ENCODE assay signal across 1 cellular context in the genomic region with DNA sequence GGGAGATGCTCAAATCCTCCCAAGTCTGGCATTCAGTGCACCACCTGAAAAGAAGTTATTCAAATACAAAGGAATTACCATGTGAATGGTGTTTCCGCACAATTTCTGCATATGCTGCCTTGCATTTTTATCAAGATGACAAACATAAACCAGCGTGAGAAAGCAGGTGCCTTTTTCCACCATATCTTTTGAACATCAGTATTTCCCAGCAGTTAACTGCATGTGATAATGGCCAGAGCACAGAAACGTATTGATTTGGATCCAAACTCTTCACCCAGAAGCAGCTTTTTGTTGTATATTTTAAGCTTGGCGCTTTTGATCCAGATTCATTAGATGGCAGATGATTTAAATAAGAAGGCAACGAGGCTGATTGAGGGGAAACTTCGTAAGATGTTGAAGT.
TF ChIP-seq lines count a peak whose summit lies in the region.

No MANE protein-coding gene starts in this region.

TF ChIP-seq in WTC11, 78 proteins besides CTCF, POLR2A, EP300 and RAD21 (continued from another document):
- TF ChIP-seq, protein P1, sequence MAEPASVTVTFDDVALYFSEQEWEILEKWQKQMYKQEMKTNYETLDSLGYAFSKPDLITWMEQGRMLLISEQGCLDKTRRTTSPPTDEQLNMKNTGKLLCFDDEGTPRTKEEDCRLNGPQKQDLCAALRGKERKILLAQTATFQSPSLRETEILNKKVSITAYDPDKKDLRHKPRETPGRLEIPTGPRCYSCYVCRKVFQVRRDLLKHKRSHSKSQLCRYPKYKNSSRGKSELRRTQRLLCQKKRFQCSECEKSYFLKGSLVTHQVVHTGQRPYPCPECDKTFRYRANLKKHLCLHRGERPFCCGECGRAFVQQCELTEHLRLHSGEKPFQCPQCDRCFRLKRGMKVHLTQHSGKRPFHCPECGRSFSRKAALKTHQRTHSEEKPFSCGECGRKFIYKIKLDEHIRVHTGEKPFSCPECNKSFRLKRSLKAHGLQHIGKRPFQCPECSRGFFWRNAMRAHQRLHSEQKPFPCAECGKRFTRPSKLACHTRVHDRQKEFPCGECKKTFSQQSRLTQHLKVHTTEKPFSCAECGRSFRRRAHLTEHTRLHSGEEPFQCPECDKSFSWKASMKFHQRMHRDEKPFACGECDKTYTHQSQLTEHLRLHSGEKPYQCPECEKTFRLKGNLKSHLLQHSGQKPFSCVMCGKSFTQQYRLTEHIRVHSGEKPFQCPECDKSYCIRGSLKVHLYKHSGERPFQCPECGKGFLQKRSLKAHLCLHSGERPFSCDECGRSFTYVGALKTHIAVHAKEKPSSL (CRISPR knock-in tag; conservative IDR thresholded peaks at IDR 0.05), result no peak
- TF ChIP-seq, protein P2, sequence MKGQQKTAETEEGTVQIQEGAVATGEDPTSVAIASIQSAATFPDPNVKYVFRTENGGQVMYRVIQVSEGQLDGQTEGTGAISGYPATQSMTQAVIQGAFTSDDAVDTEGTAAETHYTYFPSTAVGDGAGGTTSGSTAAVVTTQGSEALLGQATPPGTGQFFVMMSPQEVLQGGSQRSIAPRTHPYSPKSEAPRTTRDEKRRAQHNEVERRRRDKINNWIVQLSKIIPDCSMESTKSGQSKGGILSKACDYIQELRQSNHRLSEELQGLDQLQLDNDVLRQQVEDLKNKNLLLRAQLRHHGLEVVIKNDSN (CRISPR knock-in tag; IDR thresholded peaks at IDR 0.05), result no peak
- TF ChIP-seq, protein P3, sequence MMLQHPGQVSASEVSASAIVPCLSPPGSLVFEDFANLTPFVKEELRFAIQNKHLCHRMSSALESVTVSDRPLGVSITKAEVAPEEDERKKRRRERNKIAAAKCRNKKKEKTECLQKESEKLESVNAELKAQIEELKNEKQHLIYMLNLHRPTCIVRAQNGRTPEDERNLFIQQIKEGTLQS (CRISPR knock-in tag; conservative IDR thresholded peaks at IDR 0.05), result no peak
- TF ChIP-seq, protein P4, sequence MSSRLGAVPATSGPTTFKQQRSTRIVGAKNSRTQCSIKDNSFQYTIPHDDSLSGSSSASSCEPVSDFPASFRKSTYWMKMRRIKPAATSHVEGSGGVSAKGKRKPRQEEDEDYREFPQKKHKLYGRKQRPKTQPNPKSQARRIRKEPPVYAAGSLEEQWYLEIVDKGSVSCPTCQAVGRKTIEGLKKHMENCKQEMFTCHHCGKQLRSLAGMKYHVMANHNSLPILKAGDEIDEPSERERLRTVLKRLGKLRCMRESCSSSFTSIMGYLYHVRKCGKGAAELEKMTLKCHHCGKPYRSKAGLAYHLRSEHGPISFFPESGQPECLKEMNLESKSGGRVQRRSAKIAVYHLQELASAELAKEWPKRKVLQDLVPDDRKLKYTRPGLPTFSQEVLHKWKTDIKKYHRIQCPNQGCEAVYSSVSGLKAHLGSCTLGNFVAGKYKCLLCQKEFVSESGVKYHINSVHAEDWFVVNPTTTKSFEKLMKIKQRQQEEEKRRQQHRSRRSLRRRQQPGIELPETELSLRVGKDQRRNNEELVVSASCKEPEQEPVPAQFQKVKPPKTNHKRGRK (CRISPR knock-in tag; IDR thresholded peaks at IDR 0.05; ENCODE audit: borderline replicate concordance), result no peak
- no peak for TF ChIP-seq RELA (CRISPR knock-in tag; IDR thresholded peaks at IDR 0.05; ENCODE audit: borderline replicate concordance)
- TF ChIP-seq ZNF138 (CRISPR knock-in tag; conservative IDR thresholded peaks at IDR 0.05), result no peak
- TF ChIP-seq, protein P5, sequence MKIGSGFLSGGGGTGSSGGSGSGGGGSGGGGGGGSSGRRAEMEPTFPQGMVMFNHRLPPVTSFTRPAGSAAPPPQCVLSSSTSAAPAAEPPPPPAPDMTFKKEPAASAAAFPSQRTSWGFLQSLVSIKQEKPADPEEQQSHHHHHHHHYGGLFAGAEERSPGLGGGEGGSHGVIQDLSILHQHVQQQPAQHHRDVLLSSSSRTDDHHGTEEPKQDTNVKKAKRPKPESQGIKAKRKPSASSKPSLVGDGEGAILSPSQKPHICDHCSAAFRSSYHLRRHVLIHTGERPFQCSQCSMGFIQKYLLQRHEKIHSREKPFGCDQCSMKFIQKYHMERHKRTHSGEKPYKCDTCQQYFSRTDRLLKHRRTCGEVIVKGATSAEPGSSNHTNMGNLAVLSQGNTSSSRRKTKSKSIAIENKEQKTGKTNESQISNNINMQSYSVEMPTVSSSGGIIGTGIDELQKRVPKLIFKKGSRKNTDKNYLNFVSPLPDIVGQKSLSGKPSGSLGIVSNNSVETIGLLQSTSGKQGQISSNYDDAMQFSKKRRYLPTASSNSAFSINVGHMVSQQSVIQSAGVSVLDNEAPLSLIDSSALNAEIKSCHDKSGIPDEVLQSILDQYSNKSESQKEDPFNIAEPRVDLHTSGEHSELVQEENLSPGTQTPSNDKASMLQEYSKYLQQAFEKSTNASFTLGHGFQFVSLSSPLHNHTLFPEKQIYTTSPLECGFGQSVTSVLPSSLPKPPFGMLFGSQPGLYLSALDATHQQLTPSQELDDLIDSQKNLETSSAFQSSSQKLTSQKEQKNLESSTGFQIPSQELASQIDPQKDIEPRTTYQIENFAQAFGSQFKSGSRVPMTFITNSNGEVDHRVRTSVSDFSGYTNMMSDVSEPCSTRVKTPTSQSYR (CRISPR knock-in tag; IDR thresholded peaks at IDR 0.05), result no peak
- no peak for TF ChIP-seq MXD4 (CRISPR knock-in tag; IDR thresholded peaks at IDR 0.05; ENCODE audit: borderline replicate concordance)
- TF ChIP-seq, protein P6, sequence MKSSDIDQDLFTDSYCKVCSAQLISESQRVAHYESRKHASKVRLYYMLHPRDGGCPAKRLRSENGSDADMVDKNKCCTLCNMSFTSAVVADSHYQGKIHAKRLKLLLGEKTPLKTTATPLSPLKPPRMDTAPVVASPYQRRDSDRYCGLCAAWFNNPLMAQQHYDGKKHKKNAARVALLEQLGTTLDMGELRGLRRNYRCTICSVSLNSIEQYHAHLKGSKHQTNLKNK (CRISPR knock-in tag; IDR thresholded peaks at IDR 0.05), result no peak
- no peak for TF ChIP-seq GABPB1 (CRISPR knock-in tag; IDR thresholded peaks at IDR 0.05)
- TF ChIP-seq, protein P7, sequence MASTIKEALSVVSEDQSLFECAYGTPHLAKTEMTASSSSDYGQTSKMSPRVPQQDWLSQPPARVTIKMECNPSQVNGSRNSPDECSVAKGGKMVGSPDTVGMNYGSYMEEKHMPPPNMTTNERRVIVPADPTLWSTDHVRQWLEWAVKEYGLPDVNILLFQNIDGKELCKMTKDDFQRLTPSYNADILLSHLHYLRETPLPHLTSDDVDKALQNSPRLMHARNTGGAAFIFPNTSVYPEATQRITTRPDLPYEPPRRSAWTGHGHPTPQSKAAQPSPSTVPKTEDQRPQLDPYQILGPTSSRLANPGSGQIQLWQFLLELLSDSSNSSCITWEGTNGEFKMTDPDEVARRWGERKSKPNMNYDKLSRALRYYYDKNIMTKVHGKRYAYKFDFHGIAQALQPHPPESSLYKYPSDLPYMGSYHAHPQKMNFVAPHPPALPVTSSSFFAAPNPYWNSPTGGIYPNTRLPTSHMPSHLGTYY (CRISPR knock-in tag; IDR thresholded peaks at IDR 0.05), result no peak
- no peak for TF ChIP-seq CBFB (CRISPR knock-in tag; IDR thresholded peaks at IDR 0.05; ENCODE audit: low read depth)
- TF ChIP-seq, protein P8, sequence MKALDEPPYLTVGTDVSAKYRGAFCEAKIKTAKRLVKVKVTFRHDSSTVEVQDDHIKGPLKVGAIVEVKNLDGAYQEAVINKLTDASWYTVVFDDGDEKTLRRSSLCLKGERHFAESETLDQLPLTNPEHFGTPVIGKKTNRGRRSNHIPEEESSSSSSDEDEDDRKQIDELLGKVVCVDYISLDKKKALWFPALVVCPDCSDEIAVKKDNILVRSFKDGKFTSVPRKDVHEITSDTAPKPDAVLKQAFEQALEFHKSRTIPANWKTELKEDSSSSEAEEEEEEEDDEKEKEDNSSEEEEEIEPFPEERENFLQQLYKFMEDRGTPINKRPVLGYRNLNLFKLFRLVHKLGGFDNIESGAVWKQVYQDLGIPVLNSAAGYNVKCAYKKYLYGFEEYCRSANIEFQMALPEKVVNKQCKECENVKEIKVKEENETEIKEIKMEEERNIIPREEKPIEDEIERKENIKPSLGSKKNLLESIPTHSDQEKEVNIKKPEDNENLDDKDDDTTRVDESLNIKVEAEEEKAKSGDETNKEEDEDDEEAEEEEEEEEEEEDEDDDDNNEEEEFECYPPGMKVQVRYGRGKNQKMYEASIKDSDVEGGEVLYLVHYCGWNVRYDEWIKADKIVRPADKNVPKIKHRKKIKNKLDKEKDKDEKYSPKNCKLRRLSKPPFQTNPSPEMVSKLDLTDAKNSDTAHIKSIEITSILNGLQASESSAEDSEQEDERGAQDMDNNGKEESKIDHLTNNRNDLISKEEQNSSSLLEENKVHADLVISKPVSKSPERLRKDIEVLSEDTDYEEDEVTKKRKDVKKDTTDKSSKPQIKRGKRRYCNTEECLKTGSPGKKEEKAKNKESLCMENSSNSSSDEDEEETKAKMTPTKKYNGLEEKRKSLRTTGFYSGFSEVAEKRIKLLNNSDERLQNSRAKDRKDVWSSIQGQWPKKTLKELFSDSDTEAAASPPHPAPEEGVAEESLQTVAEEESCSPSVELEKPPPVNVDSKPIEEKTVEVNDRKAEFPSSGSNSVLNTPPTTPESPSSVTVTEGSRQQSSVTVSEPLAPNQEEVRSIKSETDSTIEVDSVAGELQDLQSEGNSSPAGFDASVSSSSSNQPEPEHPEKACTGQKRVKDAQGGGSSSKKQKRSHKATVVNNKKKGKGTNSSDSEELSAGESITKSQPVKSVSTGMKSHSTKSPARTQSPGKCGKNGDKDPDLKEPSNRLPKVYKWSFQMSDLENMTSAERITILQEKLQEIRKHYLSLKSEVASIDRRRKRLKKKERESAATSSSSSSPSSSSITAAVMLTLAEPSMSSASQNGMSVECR (CRISPR knock-in tag; IDR thresholded peaks at IDR 0.05; ENCODE audit: borderline replicate concordance), result no peak
- TF ChIP-seq NFE2L1 (CRISPR knock-in tag; IDR thresholded peaks at IDR 0.05), result no peak
- TF ChIP-seq, protein P9, sequence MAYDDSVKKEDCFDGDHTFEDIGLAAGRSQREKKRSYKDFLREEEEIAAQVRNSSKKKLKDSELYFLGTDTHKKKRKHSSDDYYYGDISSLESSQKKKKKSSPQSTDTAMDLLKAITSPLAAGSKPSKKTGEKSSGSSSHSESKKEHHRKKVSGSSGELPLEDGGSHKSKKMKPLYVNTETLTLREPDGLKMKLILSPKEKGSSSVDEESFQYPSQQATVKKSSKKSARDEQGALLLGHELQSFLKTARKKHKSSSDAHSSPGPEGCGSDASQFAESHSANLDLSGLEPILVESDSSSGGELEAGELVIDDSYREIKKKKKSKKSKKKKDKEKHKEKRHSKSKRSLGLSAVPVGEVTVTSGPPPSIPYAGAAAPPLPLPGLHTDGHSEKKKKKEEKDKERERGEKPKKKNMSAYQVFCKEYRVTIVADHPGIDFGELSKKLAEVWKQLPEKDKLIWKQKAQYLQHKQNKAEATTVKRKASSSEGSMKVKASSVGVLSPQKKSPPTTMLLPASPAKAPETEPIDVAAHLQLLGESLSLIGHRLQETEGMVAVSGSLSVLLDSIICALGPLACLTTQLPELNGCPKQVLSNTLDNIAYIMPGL (CRISPR knock-in tag; IDR thresholded peaks at IDR 0.05), result no peak
- no peak for TF ChIP-seq TP53 (CRISPR knock-in tag; IDR thresholded peaks at IDR 0.05)
